8 cellular contexts compared by ENCODE assay signal in the genomic region with DNA sequence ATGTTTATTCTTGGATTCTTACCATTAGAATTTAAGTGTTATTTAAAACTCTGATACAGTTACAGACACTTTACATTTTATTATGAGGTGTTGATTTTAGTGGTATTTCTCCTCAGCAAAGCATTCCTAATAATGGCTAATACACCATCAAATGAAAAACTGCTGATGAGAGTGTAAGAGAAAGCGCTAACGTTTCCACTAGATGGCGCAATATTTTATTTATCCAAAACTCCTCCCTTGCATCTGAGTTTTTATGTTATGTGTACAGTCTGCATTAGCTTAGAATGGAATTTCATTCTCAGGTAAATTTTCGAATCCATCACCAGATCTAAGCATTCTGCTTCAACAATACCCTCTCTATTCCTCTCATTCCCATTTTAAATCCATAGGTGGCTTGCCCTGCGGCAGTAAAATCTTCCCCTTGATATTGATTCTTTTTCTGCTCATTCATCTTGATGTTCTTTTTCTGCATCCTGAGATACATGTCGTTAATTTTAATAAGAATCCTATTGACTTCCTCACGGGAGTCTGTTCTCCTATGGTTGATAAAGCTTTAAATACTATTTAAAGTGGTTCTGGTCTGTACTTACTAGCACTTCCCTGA. TPM values are rescaled to one million over a fixed set of nuclear protein-coding genes. Genes with fewer than 3 reads are reported as not detected.
DNase-seq lines count a peak whose midpoint lies in the region; ATAC-seq and TF ChIP-seq lines count a peak whose summit lies in the region.

No MANE protein-coding gene starts in this region.

- 18% methylated on average over 7 of the region's 7 CpGs for WGBS in right lobe of liver (ENCODE audit: insufficient coverage, low coverage, low lambda C conversion rate, missing lambda C conversion rate)

- intact Hi-C loops in right lobe of liver (cut with DNase I), result no loop called here

- TF ChIP-seq CTCF in cardiac fibroblast (IDR thresholded peaks at IDR 0.05; ENCODE audit: low read depth, low read length) (peak; percentile 55), right lobe of liver (IDR thresholded peaks at IDR 0.05) (peak; percentile 55 to 76 (median 66))

- peak; percentile 16 for DNase-seq in DMS114 treated with DMSO at 0.1 percent for 48 hours (lab: John Stamatoyannopoulos, UW; ENCODE audit: unreplicated experiment)
- DNase-seq in NCI-H526 (lab: John Stamatoyannopoulos, UW), result peak; percentile 16 to 65
- peak; percentile 68 to 72 for DNase-seq in cardiac fibroblast (ENCODE audit: low read depth in 2 of 2)
- no peak for DNase-seq in right lobe of liver
- no peak for DNase-seq in HPDE6-E6E7 (ENCODE audit: extremely low spot score)
- DNase-seq in middle frontal gyrus (ENCODE audit: extremely low spot score, low spot score), result no peak

- ATAC-seq in GM19395 (IDR thresholded peaks at IDR 0.05; ENCODE audit: unreplicated experiment), result peak; percentile 96
- peak; percentile 91 for ATAC-seq in HG03354 (IDR thresholded peaks at IDR 0.05; ENCODE audit: poor library complexity, severe bottlenecking, unreplicated experiment)
- ATAC-seq in right lobe of liver, result peak; percentile 77 to 85 (median 80)

- no peak for TF ChIP-seq POLR2A in right lobe of liver (IDR thresholded peaks at IDR 0.05)

- H3K4me3 ChIP-seq in cardiac fibroblast (replicated peaks in 1 of 2; ENCODE audit: low read depth in 2 of 2, low read length in 2 of 2) (no peak overlapping the region), right lobe of liver (no peak overlapping the region)

- no peaks in the 10 kb centered on the region for H3K27me3 ChIP-seq in right lobe of liver

- no peaks in the 10 kb centered on the region for H3K9me3 ChIP-seq in right lobe of liver

- no peaks in the 10 kb centered on the region for H3K36me3 ChIP-seq in right lobe of liver

- no peak overlapping the region for H3K27ac ChIP-seq in right lobe of liver

- no peaks in the 10 kb centered on the region for H3K4me1 ChIP-seq in right lobe of liver

RNA-seq across cellular contexts. Expression of a gene that starts 53.9 kb away (rescaled TPM):
- 10 to 100 TPM; 11.2 to 20.5 (median 14.4) TPM for total RNA-seq in right lobe of liver

RNA-seq across cellular contexts. Expression of a gene that starts 54.1 kb away (rescaled TPM):
- 1 to 10 TPM in 5 of 6 experiments, under 1 TPM in 1; 0.80 to 2.8 (median 1.6) TPM for total RNA-seq in right lobe of liver

Comparison
In these comparisons a context has a peak if more than half of its experiments do, and no peak if none do; other contexts are left out.
1. DNase-seq: peak in DMS114 treated with DMSO at 0.1 percent for 48 hours (single experiment), NCI-H526 (2 of 2) and cardiac fibroblast (2 of 2); none in right lobe of liver (0 of 3), HPDE6-E6E7 (single experiment) and middle frontal gyrus (single experiment).
2. Peak in every context shown above with its lines, with median percentiles within 50 percentile points of each other: ATAC-seq.